Comparison of ENCODE assay signal across 14 cellular contexts in genomic region chr4:6858997-6859396, GRCh38. TPM values are rescaled to one million over a fixed set of nuclear protein-coding genes. Genes with fewer than 3 reads are reported as not detected.
DNase-seq lines count a peak whose midpoint lies in the region; ATAC-seq and TF ChIP-seq lines count a peak whose summit lies in the region.
"Had no signal": no experiment of that assay in that cellular context is flagged by ENCODE, and none has a peak within 500 bp of the region (broad histone marks: within the 10 kb centered on the region; RNA-seq: fewer than 3 reads in every experiment).

No MANE protein-coding gene starts in this region.

- H3K4me3 ChIP-seq in cardiac muscle cell (no peak overlapping the region), right cardiac atrium (ENCODE audit: low read length) (no peak overlapping the region), psoas muscle (no peak overlapping the region)
- H3K4me3 ChIP-seq: BLaER1, GM12878 had no signal

- H3K4me1 ChIP-seq in cardiac muscle cell (ENCODE audit: low read depth) (peaks cover 17% of the 10 kb centered on the region), right cardiac atrium (ENCODE audit: control insufficient read depth, insufficient read depth, low read length) (peaks cover 4% of the 10 kb centered on the region), psoas muscle (peaks cover 51% of the 10 kb centered on the region)

- TF ChIP-seq CTCF in cardiac muscle cell (IDR thresholded peaks at IDR 0.05; ENCODE audit: low read depth, low read length) (no peak), psoas muscle (IDR thresholded peaks at IDR 0.05) (no peak)

- 87% methylated on average over 6 of the region's 6 CpGs for WGBS in right cardiac atrium
- 60 to 90% (median 75%) methylated on average over 6 of the region's 6 CpGs for WGBS in psoas muscle, 3 donors

- ATAC-seq in Right ventricle myocardium superior (ENCODE audit: poor library complexity) (no peak), right cardiac atrium (no peak), left ventricle myocardium superior (no peak), psoas muscle (no peak), GM21619 (IDR thresholded peaks at IDR 0.05; ENCODE audit: unreplicated experiment) (no peak)
- ATAC-seq in activated CD4-positive, CD25-positive, alpha-beta regulatory T cell treated with anti-CD3 and anti-CD28 coated beads, Interleukin-2, amount 50 U/mL, for 24 hours: no peak
- ATAC-seq: CD8-positive, alpha-beta T cell; GM12878 had no signal

- no peak for DNase-seq in cardiac muscle cell (ENCODE audit: low read depth in 1 of 2, low spot score in 1 of 2)
- no peak for DNase-seq in Right ventricle myocardium superior
- no peak for DNase-seq in right cardiac atrium
- no peak for DNase-seq in left ventricle myocardium superior
- DNase-seq in psoas muscle: no peak
- DNase-seq: Calu3; CD8-positive, alpha-beta T cell; DMS79 treated with DMSO at 0.1 percent for 48 hours; H9 had no signal

- intact Hi-C loops in Right ventricle myocardium superior (cut with DNase I) (no loop called here), right cardiac atrium (cut with DNase I) (no loop called here), left ventricle myocardium superior (cut with micrococcal nuclease) (no loop called here), psoas muscle (cut with DNase I) (loop anchor here in 1 of 2 donors (5.0 kb wide), 1 partner anchor 77 kb away; the partner anchor contains the start of gene KIAA0232)

- H3K27ac ChIP-seq in cardiac muscle cell (peak overlapping the region; percentile 52), right cardiac atrium (ENCODE audit: low read length) (peak overlapping the region; percentile 37), psoas muscle (peak overlapping the region; percentile 87)
- H3K27ac ChIP-seq: 22Rv1, BLaER1 had no signal

- H3K9me3 ChIP-seq in cardiac muscle cell (ENCODE audit: low read depth) (no peaks in the 10 kb centered on the region), right cardiac atrium (ENCODE audit: control insufficient read depth, low read length) (no peaks in the 10 kb centered on the region), psoas muscle (no peaks in the 10 kb centered on the region)
- H3K9me3 ChIP-seq: BLaER1 had no signal

- H3K27me3 ChIP-seq in cardiac muscle cell (no peaks in the 10 kb centered on the region), right cardiac atrium (ENCODE audit: control insufficient read depth, insufficient read depth) (no peaks in the 10 kb centered on the region), psoas muscle (ENCODE audit: insufficient read depth in 3 of 3, low read length in 2 of 3) (no peaks in the 10 kb centered on the region)
- H3K27me3 ChIP-seq: BLaER1 had no signal

- peaks cover 32% of the 10 kb centered on the region for H3K36me3 ChIP-seq in cardiac muscle cell
- H3K36me3 ChIP-seq in psoas muscle (ENCODE audit: insufficient read depth in 1 of 2, low read depth in 1 of 2): peaks cover 22 to 66% of the 10 kb centered on the region in 2 donors

RNA-seq across cellular contexts. Expression of gene TBC1D14, which starts 50.6 kb away (rescaled TPM):
- 41.8 and 46.1 TPM in 2 replicates for total RNA-seq in cardiac muscle cell
- polyA plus RNA-seq in cardiac muscle cell: 30.5 and 38.9 TPM in 2 replicates
- total RNA-seq in Right ventricle myocardium superior: 33.1 TPM
- total RNA-seq in right cardiac atrium: 10 to 100 TPM; 36.2 to 44.8 (median 42.5) TPM
- polyA plus RNA-seq in right cardiac atrium: 20.1 TPM
- total RNA-seq in left ventricle myocardium superior: 40.4 TPM
- 10 to 100 TPM; 32.7 to 45.5 (median 35.6) TPM for total RNA-seq in psoas muscle
- 10 to 100 TPM; 14.7 to 44.3 (median 17.7) TPM for polyA plus RNA-seq in psoas muscle

Comparison
In these comparisons a context has a peak if more than half of its experiments do, and no peak if none do; other contexts are left out.
1. H3K27ac ChIP-seq: peak in every context shown above with its lines; median percentile 87 in psoas muscle; 52 in cardiac muscle cell; 37 in right cardiac atrium.